ENCODE assay signal across 10 cellular contexts in genomic region chr14:90624732-90625444, GRCh38.
DNase-seq lines count a peak whose midpoint lies in the region; ATAC-seq and TF ChIP-seq lines count a peak whose summit lies in the region.
"Had no signal": no experiment of that assay in that cellular context is flagged by ENCODE, and none has a peak within 500 bp of the region (broad histone marks: within the 10 kb centered on the region; RNA-seq: fewer than 3 reads in every experiment).

No MANE protein-coding gene starts in this region.

- H3K27me3 ChIP-seq in osteoblast (ENCODE audit: insufficient read depth, low read length) = no peaks in the 10 kb centered on the region

- H2AFZ ChIP-seq in osteoblast (ENCODE audit: low read length) = no peak overlapping the region

- POLR2A ChIA-PET in activated CD4-positive, alpha-beta memory T cell treated with anti-CD3 and anti-CD28 coated beads, Interleukin-2, amount 10 ng/mL, durations not matched to agents 7 days and 5 days (lab: Charles Lee) = no interaction called here

- H3K9me3 ChIP-seq in osteoblast (ENCODE audit: low read depth, low read length) = no peaks in the 10 kb centered on the region

- no peaks in the 10 kb centered on the region for H3K27me3 Mint-ChIP-seq in activated CD4-positive, alpha-beta memory T cell treated with anti-CD3 and anti-CD28 coated beads, Interleukin-2, amount 10 ng/mL, durations not matched to agents 7 days and 5 days

- CTCF ChIA-PET in activated CD4-positive, alpha-beta memory T cell treated with anti-CD3 and anti-CD28 coated beads, Interleukin-2, amount 10 ng/mL, durations not matched to agents 7 days and 5 days (lab: Charles Lee) = no interaction called here

- H3K4me1 ChIP-seq in osteoblast (ENCODE audit: insufficient read depth, low read length) = peaks cover 10% of the 10 kb centered on the region

- no peaks in the 10 kb centered on the region for H3K4me1 Mint-ChIP-seq in activated CD4-positive, alpha-beta memory T cell treated with anti-CD3 and anti-CD28 coated beads, Interleukin-2, amount 10 ng/mL, durations not matched to agents 7 days and 5 days
- H3K4me1 Mint-ChIP-seq: immature natural killer cell had no signal

- DNase-seq in ELR (ENCODE audit: low read depth) (peak; percentile 13), NCI-H2171 (lab: John Stamatoyannopoulos, UW) (peak; percentile 100), epithelial cell of prostate (ENCODE audit: low read depth, low spot score) (no peak), osteoblast (ENCODE audit: insufficient read length, low spot score, missing footprints) (peak; percentile 79), KBM-7 (no peak), GF-D8 (lab: John Stamatoyannopoulos, UW) (no peak)
- no peak for DNase-seq in activated CD4-positive, alpha-beta memory T cell treated with anti-CD3 and anti-CD28 coated beads, Interleukin-2, amount 10 ng/mL, durations not matched to agents 7 days and 5 days
- DNase-seq: immature natural killer cell had no signal

- TF ChIP-seq CTCF in osteoblast (IDR thresholded peaks at IDR 0.05; ENCODE audit: extremely low read depth, low read depth, low read length) = no peak

- H3K36me3 ChIP-seq in osteoblast (ENCODE audit: insufficient read depth, low read length) = no peaks in the 10 kb centered on the region

- H3K4me3 Mint-ChIP-seq in activated CD4-positive, alpha-beta memory T cell treated with anti-CD3 and anti-CD28 coated beads, Interleukin-2, amount 10 ng/mL, durations not matched to agents 7 days and 5 days = no peak overlapping the region
- H3K4me3 Mint-ChIP-seq: immature natural killer cell had no signal

- peak overlapping the region; percentile 29 for H3K4me2 ChIP-seq in osteoblast (ENCODE audit: insufficient read depth, low read length)

- H3K79me2 ChIP-seq in osteoblast (ENCODE audit: insufficient read depth, low read length) = no peaks in the 10 kb centered on the region

- in situ Hi-C loops in KBM-7 (cut with MboI; ENCODE audit: low pct_unique_long_range_greater_than_20kb, low sequenced_read_pairs) = no loop called here

- no peaks in the 10 kb centered on the region for H3K36me3 Mint-ChIP-seq in activated CD4-positive, alpha-beta memory T cell treated with anti-CD3 and anti-CD28 coated beads, Interleukin-2, amount 10 ng/mL, durations not matched to agents 7 days and 5 days (ENCODE audit: low read depth)
- H3K36me3 Mint-ChIP-seq: immature natural killer cell had no signal

- H3K4me3 ChIP-seq in osteoblast (ENCODE audit: insufficient read depth, low read length) = no peak overlapping the region

- ATAC-seq in HG03159 (IDR thresholded peaks at IDR 0.05; ENCODE audit: unreplicated experiment) = no peak

- no peaks in the 10 kb centered on the region for H3K9me3 Mint-ChIP-seq in activated CD4-positive, alpha-beta memory T cell treated with anti-CD3 and anti-CD28 coated beads, Interleukin-2, amount 10 ng/mL, durations not matched to agents 7 days and 5 days
- H3K9me3 Mint-ChIP-seq: activated T-helper 2 cell treated with anti-CD3 and anti-CD28 coated beads, Interferon-gamma antibody, Interleukin-2, Interleukin-4, amounts not matched to agents 10 μg/mL and 5 μg/mL and 100 μg/mL, durations not matched to agents 14 hours and 24 hours and 36 hours; immature natural killer cell had no signal

- H4K20me1 ChIP-seq in osteoblast (ENCODE audit: insufficient read depth, low read length) = no peaks in the 10 kb centered on the region

- peak overlapping the region; percentile 70 for H3K27ac ChIP-seq in epithelial cell of prostate
- H3K27ac ChIP-seq in osteoblast (ENCODE audit: low read depth, low read length) = no peak overlapping the region

- no peak overlapping the region for H3K27ac Mint-ChIP-seq in activated CD4-positive, alpha-beta memory T cell treated with anti-CD3 and anti-CD28 coated beads, Interleukin-2, amount 10 ng/mL, durations not matched to agents 7 days and 5 days
- H3K27ac Mint-ChIP-seq: activated T-helper 2 cell treated with anti-CD3 and anti-CD28 coated beads, Interferon-gamma antibody, Interleukin-2, Interleukin-4, amounts not matched to agents 10 μg/mL and 5 μg/mL and 100 μg/mL, durations not matched to agents 14 hours and 24 hours and 36 hours; immature natural killer cell had no signal

Comparison
In these comparisons a context has a peak if more than half of its experiments do, and no peak if none do; other contexts are left out.
1. DNase-seq: peak in ELR (single experiment), NCI-H2171 (single experiment) and osteoblast (single experiment); none in epithelial cell of prostate (single experiment), activated CD4-positive, alpha-beta memory T cell treated with anti-CD3 and anti-CD28 coated beads, Interleukin-2, amount 10 ng/mL, durations not matched to agents 7 days and 5 days (single experiment), KBM-7 (single experiment) and GF-D8 (single experiment).